Comparison of ENCODE assay signal across 1 cellular context in the genomic region with DNA sequence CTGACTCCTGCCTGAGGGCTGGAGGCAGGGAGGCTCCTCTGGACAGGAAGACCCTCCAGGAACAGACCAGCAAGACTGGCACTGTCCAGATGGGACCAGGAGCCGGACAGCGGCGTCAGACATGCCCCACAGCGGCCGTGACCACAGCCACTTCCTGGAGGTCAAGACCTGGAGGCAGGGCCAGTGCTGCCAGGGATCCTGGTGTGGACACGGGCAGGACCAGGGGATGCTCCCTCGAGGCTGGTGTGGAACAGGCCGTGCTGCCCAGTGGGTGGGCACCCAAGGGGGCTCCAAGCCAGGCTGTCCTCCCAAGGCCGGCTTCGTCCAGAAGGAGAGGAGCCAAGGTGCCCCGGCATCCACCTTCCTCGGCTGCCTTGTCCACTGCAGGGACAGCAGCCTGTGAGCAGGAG.
A peak's percentile ranks its signal among the peaks of the same experiment; 100 is the strongest.
TF ChIP-seq lines count a peak whose summit lies in the region.

No MANE protein-coding gene starts in this region.

TF ChIP-seq in HepG2, 621 proteins besides CTCF, POLR2A, EP300 and RAD21 (continued from another document and continues in another):
- TF ChIP-seq, protein P1, sequence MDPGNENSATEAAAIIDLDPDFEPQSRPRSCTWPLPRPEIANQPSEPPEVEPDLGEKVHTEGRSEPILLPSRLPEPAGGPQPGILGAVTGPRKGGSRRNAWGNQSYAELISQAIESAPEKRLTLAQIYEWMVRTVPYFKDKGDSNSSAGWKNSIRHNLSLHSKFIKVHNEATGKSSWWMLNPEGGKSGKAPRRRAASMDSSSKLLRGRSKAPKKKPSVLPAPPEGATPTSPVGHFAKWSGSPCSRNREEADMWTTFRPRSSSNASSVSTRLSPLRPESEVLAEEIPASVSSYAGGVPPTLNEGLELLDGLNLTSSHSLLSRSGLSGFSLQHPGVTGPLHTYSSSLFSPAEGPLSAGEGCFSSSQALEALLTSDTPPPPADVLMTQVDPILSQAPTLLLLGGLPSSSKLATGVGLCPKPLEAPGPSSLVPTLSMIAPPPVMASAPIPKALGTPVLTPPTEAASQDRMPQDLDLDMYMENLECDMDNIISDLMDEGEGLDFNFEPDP (CRISPR knock-in tag; conservative IDR thresholded peaks at IDR 0.05): no peak
- 0 out of 2 replicates have a peak, but pooled peaks have one; percentile 51 for TF ChIP-seq TEAD2 (CRISPR knock-in tag; IDR thresholded peaks at IDR 0.05)
- TF ChIP-seq NR2C2 (CRISPR knock-in tag; IDR thresholded peaks at IDR 0.05; ENCODE audit: borderline replicate concordance): no peak; the same call in 1 of the 2 replicates
- TF ChIP-seq THAP8 (CRISPR knock-in tag; IDR thresholded peaks at IDR 0.05; ENCODE audit: borderline replicate concordance): peak; percentile 48; the same call in 1 of the 2 replicates
- TF ChIP-seq ZNF646 (CRISPR knock-in tag; IDR thresholded peaks at IDR 0.05): no peak
- TF ChIP-seq MAF1 (CRISPR knock-in tag; IDR thresholded peaks at IDR 0.05; ENCODE audit: borderline replicate concordance): no peak
- TF ChIP-seq NFKB2 (CRISPR knock-in tag; IDR thresholded peaks at IDR 0.05; ENCODE audit: borderline replicate concordance): no peak
- peak; percentile 13 for TF ChIP-seq ZNF407 (CRISPR knock-in tag; IDR thresholded peaks at IDR 0.05; ENCODE audit: not compliant biosample characterization)
- no peak for TF ChIP-seq ZNF17 (CRISPR knock-in tag; IDR thresholded peaks at IDR 0.05)
- TF ChIP-seq, protein P2, sequence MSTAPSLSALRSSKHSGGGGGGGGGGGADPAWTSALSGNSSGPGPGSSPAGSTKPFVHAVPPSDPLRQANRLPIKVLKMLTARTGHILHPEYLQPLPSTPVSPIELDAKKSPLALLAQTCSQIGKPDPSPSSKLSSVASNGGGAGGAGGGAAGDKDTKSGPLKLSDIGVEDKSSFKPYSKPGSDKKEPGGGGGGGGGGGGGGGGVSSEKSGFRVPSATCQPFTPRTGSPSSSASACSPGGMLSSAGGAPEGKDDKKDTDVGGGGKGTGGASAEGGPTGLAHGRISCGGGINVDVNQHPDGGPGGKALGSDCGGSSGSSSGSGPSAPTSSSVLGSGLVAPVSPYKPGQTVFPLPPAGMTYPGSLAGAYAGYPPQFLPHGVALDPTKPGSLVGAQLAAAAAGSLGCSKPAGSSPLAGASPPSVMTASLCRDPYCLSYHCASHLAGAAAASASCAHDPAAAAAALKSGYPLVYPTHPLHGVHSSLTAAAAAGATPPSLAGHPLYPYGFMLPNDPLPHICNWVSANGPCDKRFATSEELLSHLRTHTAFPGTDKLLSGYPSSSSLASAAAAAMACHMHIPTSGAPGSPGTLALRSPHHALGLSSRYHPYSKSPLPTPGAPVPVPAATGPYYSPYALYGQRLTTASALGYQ (CRISPR knock-in tag; IDR thresholded peaks at IDR 0.05): no peak
- TF ChIP-seq, protein P3, sequence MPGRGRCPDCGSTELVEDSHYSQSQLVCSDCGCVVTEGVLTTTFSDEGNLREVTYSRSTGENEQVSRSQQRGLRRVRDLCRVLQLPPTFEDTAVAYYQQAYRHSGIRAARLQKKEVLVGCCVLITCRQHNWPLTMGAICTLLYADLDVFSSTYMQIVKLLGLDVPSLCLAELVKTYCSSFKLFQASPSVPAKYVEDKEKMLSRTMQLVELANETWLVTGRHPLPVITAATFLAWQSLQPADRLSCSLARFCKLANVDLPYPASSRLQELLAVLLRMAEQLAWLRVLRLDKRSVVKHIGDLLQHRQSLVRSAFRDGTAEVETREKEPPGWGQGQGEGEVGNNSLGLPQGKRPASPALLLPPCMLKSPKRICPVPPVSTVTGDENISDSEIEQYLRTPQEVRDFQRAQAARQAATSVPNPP (CRISPR knock-in tag; IDR thresholded peaks at IDR 0.05): no peak
- TF ChIP-seq SALL2 (CRISPR knock-in tag; IDR thresholded peaks at IDR 0.05): peak; percentile 84; the same call in 1 of the 2 replicates
- no peak for TF ChIP-seq TOPORS (CRISPR knock-in tag; IDR thresholded peaks at IDR 0.05)
- TF ChIP-seq, protein P4, sequence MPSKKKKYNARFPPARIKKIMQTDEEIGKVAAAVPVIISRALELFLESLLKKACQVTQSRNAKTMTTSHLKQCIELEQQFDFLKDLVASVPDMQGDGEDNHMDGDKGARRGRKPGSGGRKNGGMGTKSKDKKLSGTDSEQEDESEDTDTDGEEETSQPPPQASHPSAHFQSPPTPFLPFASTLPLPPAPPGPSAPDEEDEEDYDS (CRISPR knock-in tag; IDR thresholded peaks at IDR 0.05): no peak
- TF ChIP-seq ZBTB1 (CRISPR knock-in tag; IDR thresholded peaks at IDR 0.05; ENCODE audit: borderline replicate concordance): no peak
- TF ChIP-seq, protein P5, sequence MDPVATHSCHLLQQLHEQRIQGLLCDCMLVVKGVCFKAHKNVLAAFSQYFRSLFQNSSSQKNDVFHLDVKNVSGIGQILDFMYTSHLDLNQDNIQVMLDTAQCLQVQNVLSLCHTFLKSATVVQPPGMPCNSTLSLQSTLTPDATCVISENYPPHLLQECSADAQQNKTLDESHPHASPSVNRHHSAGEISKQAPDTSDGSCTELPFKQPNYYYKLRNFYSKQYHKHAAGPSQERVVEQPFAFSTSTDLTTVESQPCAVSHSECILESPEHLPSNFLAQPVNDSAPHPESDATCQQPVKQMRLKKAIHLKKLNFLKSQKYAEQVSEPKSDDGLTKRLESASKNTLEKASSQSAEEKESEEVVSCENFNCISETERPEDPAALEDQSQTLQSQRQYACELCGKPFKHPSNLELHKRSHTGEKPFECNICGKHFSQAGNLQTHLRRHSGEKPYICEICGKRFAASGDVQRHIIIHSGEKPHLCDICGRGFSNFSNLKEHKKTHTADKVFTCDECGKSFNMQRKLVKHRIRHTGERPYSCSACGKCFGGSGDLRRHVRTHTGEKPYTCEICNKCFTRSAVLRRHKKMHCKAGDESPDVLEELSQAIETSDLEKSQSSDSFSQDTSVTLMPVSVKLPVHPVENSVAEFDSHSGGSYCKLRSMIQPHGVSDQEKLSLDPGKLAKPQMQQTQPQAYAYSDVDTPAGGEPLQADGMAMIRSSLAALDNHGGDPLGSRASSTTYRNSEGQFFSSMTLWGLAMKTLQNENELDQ (CRISPR knock-in tag; IDR thresholded peaks at IDR 0.05; ENCODE audit: borderline replicate concordance): no peak
- no peak for TF ChIP-seq FOXM1 (CRISPR knock-in tag; IDR thresholded peaks at IDR 0.05)
- TF ChIP-seq HMG20A (CRISPR knock-in tag; IDR thresholded peaks at IDR 0.05; ENCODE audit: borderline replicate concordance): no peak
- TF ChIP-seq, protein P6, sequence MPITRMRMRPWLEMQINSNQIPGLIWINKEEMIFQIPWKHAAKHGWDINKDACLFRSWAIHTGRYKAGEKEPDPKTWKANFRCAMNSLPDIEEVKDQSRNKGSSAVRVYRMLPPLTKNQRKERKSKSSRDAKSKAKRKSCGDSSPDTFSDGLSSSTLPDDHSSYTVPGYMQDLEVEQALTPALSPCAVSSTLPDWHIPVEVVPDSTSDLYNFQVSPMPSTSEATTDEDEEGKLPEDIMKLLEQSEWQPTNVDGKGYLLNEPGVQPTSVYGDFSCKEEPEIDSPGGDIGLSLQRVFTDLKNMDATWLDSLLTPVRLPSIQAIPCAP (CRISPR knock-in tag; IDR thresholded peaks at IDR 0.05; ENCODE audit: low read depth): no peak
- no peak for TF ChIP-seq NAIF1 (CRISPR knock-in tag; IDR thresholded peaks at IDR 0.05; ENCODE audit: borderline replicate concordance)
- TF ChIP-seq ZNF605 (CRISPR knock-in tag; IDR thresholded peaks at IDR 0.05): no peak
- TF ChIP-seq MED8 (CRISPR knock-in tag; IDR thresholded peaks at IDR 0.05; ENCODE audit: insufficient replicate concordance): peak; percentile 60
